Comparison of ENCODE assay signal across 8 cellular contexts in the genomic region with DNA sequence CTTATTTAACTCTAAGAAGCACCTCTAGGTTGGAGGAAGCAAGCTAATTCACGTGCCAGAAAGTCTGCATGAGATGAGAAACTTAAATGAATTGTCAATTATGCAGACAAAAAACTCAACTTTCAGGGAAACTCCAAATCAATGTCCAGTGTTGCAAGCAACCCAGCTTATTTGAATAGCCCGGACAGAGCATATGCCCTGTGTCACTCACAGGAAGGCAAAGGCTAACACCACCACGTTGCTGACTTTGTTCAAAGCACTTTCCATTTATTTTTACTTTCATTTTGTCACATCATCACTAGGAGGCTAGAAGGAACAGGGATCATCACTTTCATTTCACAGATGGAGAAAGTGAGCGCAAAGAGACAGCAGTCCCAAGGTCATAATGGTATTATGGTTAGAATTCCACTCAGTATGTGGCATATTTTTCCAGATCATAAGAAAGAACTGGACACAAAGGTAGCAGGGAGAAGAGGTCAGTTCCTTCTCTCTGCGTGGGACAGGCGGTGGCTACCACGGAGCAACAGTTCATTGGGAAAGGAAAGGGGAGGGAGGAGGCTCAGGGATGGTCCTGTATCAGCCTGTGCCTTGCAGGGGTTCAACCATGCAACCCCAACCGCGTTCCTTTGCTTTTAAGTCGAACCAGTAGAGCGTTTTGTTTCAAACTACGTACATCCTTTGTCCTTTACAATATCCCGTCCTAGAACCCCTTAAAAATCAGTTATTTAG. TPM values are rescaled to one million over a fixed set of nuclear protein-coding genes. Genes with fewer than 3 reads are reported as not detected.
DNase-seq lines count a peak whose midpoint lies in the region; ATAC-seq and TF ChIP-seq lines count a peak whose summit lies in the region.

No MANE protein-coding gene starts in this region.

- H3K27ac ChIP-seq in body of pancreas (peak overlapping the region in 3 of 4 donors; percentile 64 to 82 (median 79)), spleen (peak overlapping the region; percentile 64 to 94 (median 90))

- in situ Hi-C loops in Caki2 (cut with HindIII; ENCODE audit: low pct_unique_long_range_greater_than_20kb, low sequenced_read_pairs), result no loop called here

- H3K36me3 ChIP-seq in body of pancreas (replicated peaks in 1 of 2; ENCODE audit: insufficient read depth in 1 of 2, low read depth in 2 of 2) (no peaks in the 10 kb centered on the region), spleen (peaks cover 0 to 5% (median 0%) of the 10 kb centered on the region in 6 donors)

- peak in 3 of 7 experiments; percentile 4 to 24 (median 23) for TF ChIP-seq CTCF in body of pancreas (IDR thresholded peaks at IDR 0.05)
- peak in 3 of 11 experiments; percentile 19 to 31 (median 30) for TF ChIP-seq CTCF in spleen (IDR thresholded peaks at IDR 0.05 in 8 of 11, conservative IDR thresholded peaks at IDR 0.05 in 3 of 11)

- peak; percentile 55 for DNase-seq in Caki2 (ENCODE audit: low read depth)
- peak; percentile 40 for DNase-seq in MV-4-11 (lab: John Stamatoyannopoulos, UW)
- DNase-seq in body of pancreas, result peak in 1 of 4 donors; percentile 19
- DNase-seq in islet precursor cell, result peak; percentile 53
- DNase-seq in spleen, result peak; percentile 72
- no peak for DNase-seq in posterior cingulate gyrus
- DNase-seq in NCI-H2171 treated with DMSO at 0.1 percent for 48 hours (lab: John Stamatoyannopoulos, UW), result no peak

- WGBS in body of pancreas, 2 donors, result 15% methylated on average over 13 of the region's 13 CpGs
- 2 to 4% (median 3%) methylated on average over 13 of the region's 13 CpGs for WGBS in spleen, 5 donors

- peak in 2 of 3 donors; percentile 26 to 37 for TF ChIP-seq POLR2A in body of pancreas (IDR thresholded peaks at IDR 0.05)
- TF ChIP-seq POLR2A in spleen (IDR thresholded peaks at IDR 0.05), result peak in 1 of 3 donors; percentile 43

- peak; percentile 37 for ATAC-seq in GM19351 (IDR thresholded peaks at IDR 0.05; ENCODE audit: unreplicated experiment)
- ATAC-seq in body of pancreas, result no peak

- H3K4me3 ChIP-seq in body of pancreas (peak overlapping the region; percentile 15 to 23), spleen (peak overlapping the region; percentile 71 to 90 (median 76))

- H3K4me1 ChIP-seq in body of pancreas (peaks cover 42% of the 10 kb centered on the region), spleen (peaks cover 37 to 62% (median 52%) of the 10 kb centered on the region in 6 donors)

- H3K9me3 ChIP-seq in body of pancreas (no peaks in the 10 kb centered on the region), spleen (no peaks in the 10 kb centered on the region)

- intact Hi-C loops in body of pancreas (cut with DNase I), result no loop called here
- intact Hi-C loops in spleen (cut with DNase I; ENCODE audit: low total_unique reads), result loop anchor here (10.0 kb wide), 2 partner anchors 60 to 90 kb away; no protein-coding TSS in a partner anchor
- intact Hi-C loops in posterior cingulate gyrus (cut with DNase I), result loop anchor here (5.0 to 10.0 kb wide), 3 partner anchors 57 to 320 kb away; a partner anchor contains a TSS

- H3K27me3 ChIP-seq in body of pancreas (no peaks in the 10 kb centered on the region), spleen (replicated peaks in 1 of 7) (peaks cover 0 to 4% (median 0%) of the 10 kb centered on the region in 7 donors)

RNA-seq across cellular contexts. Expression of a gene that starts 1.2 kb away (rescaled TPM):
- 4.7 and 5.0 TPM in 2 replicates for total RNA-seq in Caki2 (2014; rRNA removed; shearing (Covaris generic); ENCODE audit: low replicate concordance)
- total RNA-seq in body of pancreas (10 to 100 TPM; 45.7 to 46.1 TPM), spleen (10 to 100 TPM; 52.1 to 87.9 (median 74.4) TPM)
- 1 to 10 TPM; 3.1 to 6.3 (median 3.4) TPM for polyA plus RNA-seq in spleen

Comparison
In these comparisons a context has a peak if more than half of its experiments do, and no peak if none do; other contexts are left out.
1. DNase-seq: peak in Caki2 (single experiment), MV-4-11 (single experiment), islet precursor cell (single experiment) and spleen (single experiment); none in posterior cingulate gyrus (0 of 10) and NCI-H2171 treated with DMSO at 0.1 percent for 48 hours (single experiment).